Comparison of ENCODE assay signal across 8 cellular contexts in the genomic region with DNA sequence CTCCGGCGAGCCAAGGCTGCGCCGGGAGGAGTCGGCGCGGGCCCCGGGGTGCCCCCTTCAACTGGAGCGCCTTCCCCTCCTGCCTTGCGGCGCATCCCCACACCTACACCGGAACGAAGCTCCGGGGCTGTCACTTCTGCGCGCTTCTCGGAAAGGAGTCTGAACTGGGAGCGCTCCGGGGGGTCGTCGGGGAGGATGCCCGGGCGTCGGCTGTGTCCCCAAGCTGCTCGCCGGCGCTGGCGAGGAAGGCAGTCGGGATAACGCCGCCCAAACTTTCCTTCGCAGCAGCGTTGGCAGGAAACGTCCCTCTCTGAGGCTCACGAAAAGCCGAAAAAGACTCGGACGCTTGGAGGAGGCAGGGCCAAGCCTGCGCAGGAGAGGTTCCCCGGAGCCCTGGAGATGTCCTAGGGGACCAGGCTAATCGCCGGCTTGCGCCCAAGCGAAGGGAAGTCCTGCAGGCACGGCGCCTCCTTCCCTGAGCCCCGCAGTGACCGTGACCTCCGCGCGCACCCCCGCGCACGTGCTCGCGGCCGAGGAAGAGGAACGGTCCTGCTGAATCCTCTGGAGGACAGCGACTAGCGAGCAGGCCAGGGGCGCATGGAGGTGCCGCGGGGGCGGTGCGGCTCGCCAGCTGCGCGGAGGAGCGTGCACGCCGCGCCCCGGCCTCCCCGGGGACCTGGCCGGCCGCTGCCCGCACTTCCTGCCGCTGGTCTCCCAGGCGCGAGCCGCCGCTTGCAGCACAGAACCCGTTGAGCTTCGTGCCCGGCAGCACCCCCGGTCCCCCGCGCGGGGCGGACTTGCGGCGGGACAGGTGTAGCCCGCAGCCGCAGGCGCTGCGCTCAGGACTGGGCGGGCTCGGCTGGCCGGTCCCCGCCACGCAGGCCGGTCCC. TPM values are rescaled to one million over a fixed set of nuclear protein-coding genes. Genes with fewer than 3 reads are reported as not detected.
A peak's percentile ranks its signal among the peaks of the same experiment; 100 is the strongest.
DNase-seq lines count a peak whose midpoint lies in the region; ATAC-seq and TF ChIP-seq lines count a peak whose summit lies in the region.

A gene (plus strand): TSS at position 740 of the 890 bp plus-strand sequence.

- ATAC-seq in activated T-helper 17 cell treated with anti-CD3 and anti-CD28 coated beads, Interleukin-2, amount 50 U/mL, for 72 hours (replicated peaks), result peak; percentile 40
- ATAC-seq in GM18520 (IDR thresholded peaks at IDR 0.05; ENCODE audit: unreplicated experiment), result no peak

- peak within 1 kb of the TSS; percentile 75 for H3K4me3 Mint-ChIP-seq in activated T-helper 17 cell treated with anti-CD3 and anti-CD28 coated beads, Interleukin-2, amount 50 U/mL, for 72 hours
- H3K4me3 Mint-ChIP-seq in nephron, result peak within 1 kb of the TSS; percentile 92 to 99 (median 92)

- no peak within 1 kb of the TSS for H3K27ac Mint-ChIP-seq in activated T-helper 17 cell treated with anti-CD3 and anti-CD28 coated beads, Interleukin-2, amount 50 U/mL, for 72 hours
- H3K27ac Mint-ChIP-seq in nephron, result peak within 1 kb of the TSS in 2 of 3 experiments; percentile 30 to 73

- H3K36me3 Mint-ChIP-seq in activated T-helper 17 cell treated with anti-CD3 and anti-CD28 coated beads, Interleukin-2, amount 50 U/mL, for 72 hours (ENCODE audit: low read depth), result peaks cover 9% of the 10 kb centered on the region
- H3K36me3 Mint-ChIP-seq in nephron (ENCODE audit: low read depth), result no peaks in the 10 kb centered on the region

- H3K4me1 Mint-ChIP-seq in activated T-helper 17 cell treated with anti-CD3 and anti-CD28 coated beads, Interleukin-2, amount 50 U/mL, for 72 hours, result peaks cover 8% of the 10 kb centered on the region
- H3K4me1 Mint-ChIP-seq in nephron, result peaks cover 23% of the 10 kb centered on the region

- peaks cover 53% of the 10 kb centered on the region for H3K27me3 Mint-ChIP-seq in activated T-helper 17 cell treated with anti-CD3 and anti-CD28 coated beads, Interleukin-2, amount 50 U/mL, for 72 hours
- peaks cover 50% of the 10 kb centered on the region for H3K27me3 Mint-ChIP-seq in nephron (ENCODE audit: low read depth)

- DNase-seq in activated T-cell treated with anti-CD3 and anti-CD28 coated beads for 1 hour (ENCODE audit: low read depth) (peak; percentile 11), activated T-cell treated with anti-CD3 and anti-CD28 coated beads for 4 hours (no peak), Kasumi-1 (lab: John Stamatoyannopoulos, UW) (peak; percentile 18 to 26), foreskin melanocyte (peak; percentile 35), HuH-7 (ENCODE audit: low spot score) (no peak)

- no peak for TF ChIP-seq CTCF in nephron (IDR thresholded peaks at IDR 0.05; ENCODE audit: unreplicated experiment in 3 of 3)

- no peaks in the 10 kb centered on the region for H3K9me3 Mint-ChIP-seq in activated T-helper 17 cell treated with anti-CD3 and anti-CD28 coated beads, Interleukin-2, amount 50 U/mL, for 72 hours
- no peaks in the 10 kb centered on the region for H3K9me3 Mint-ChIP-seq in nephron

RNA-seq across cellular contexts. Expression of the gene that starts here (rescaled TPM):
- under 1 TPM in 1 of 2 donors, not detected in 1; 0.05 TPM for total RNA-seq in activated T-helper 17 cell treated with anti-CD3 and anti-CD28 coated beads, Interleukin-2, amount 50 U/mL, for 72 hours

Comparison
In these comparisons a context has a peak if more than half of its experiments do, and no peak if none do; other contexts are left out.
1. DNase-seq: peak in activated T-cell treated with anti-CD3 and anti-CD28 coated beads for 1 hour (single experiment), Kasumi-1 (2 of 2) and foreskin melanocyte (single experiment); none in activated T-cell treated with anti-CD3 and anti-CD28 coated beads for 4 hours (single experiment) and HuH-7 (single experiment).
2. Peak in ATAC-seq in activated T-helper 17 cell treated with anti-CD3 and anti-CD28 coated beads, Interleukin-2, amount 50 U/mL, for 72 hours; RNA of the gene not detected or under 1 TPM.